8 cellular contexts compared by ENCODE assay signal in the genomic region with DNA sequence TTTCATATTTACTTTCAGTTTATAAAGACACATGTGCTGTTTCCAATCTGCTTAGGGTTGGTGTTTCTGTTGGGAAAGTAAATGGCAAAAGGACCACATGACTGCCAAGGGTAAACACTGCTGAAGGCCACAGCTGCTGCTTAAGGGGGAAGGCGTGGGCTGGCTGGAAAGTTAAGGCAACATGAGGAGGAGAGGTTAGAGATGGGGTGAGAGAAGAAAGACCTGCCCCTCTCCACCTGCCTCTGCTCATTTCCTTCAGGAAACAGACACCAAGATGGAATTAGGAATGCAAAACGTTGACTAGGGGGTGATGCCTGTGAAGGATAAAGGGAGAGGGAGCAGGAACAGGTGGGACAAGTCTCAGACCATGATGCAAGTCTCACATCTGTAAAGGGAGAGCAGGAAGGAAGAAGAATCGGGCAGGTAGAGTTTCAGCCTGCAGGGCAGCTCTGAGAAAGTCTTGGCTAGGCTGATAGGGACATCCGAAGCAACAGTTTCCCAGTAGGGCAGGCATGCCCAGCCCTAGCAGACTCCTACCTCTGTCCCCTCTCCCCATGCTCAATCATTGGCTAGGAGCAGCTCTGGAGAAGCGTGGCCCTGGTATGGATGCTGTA.
DNase-seq lines count a peak whose midpoint lies in the region; ATAC-seq, FAIRE-seq and TF ChIP-seq lines count a peak whose summit lies in the region.

No MANE protein-coding gene starts in this region.

- no peaks in the 10 kb centered on the region for H3K9me3 ChIP-seq in SK-N-SH
- H3K9me3 ChIP-seq in K562 (replicated peaks; ENCODE audit: control insufficient read depth, insufficient read depth, low read depth, low read length), result 0 out of 2 replicates have a peak, but pooled peaks cover 1% of the 10 kb centered on the region

- intact Hi-C loops in K562 (cut with micrococcal nuclease), result no loop called here

- no peaks in the 10 kb centered on the region for H3K27me3 ChIP-seq in SK-N-SH (ENCODE audit: insufficient read depth)
- H3K27me3 ChIP-seq in K562 (ENCODE audit: control insufficient read depth in 2 of 2, insufficient read depth in 2 of 2, low read length in 2 of 2), result no peaks in the 10 kb centered on the region

- H3F3A ChIP-seq in SK-N-SH (replicated peaks; ENCODE audit: insufficient read depth), result peaks cover 62% of the 10 kb centered on the region

- H3K4me2 ChIP-seq in SK-N-SH, result peak overlapping the region; percentile 57
- H3K4me2 ChIP-seq in K562 (ENCODE audit: insufficient read depth, low read length), result peak overlapping the region; percentile 12; the same call in 1 of the 2 replicates

- no peak for DNase-seq in SK-N-SH
- DNase-seq in NCI-H2196 (lab: John Stamatoyannopoulos, UW; ENCODE audit: unreplicated experiment), result peak; percentile 59
- no peak for DNase-seq in K562 (ENCODE audit: extremely low read depth in 1 of 4, low spot score in 3 of 4)
- DNase-seq in omental fat pad (ENCODE audit: low spot score), result no peak
- no peak for DNase-seq in G401 (ENCODE audit: low spot score)
- no peak for DNase-seq in glomerular visceral epithelial cell (ENCODE audit: extremely low spot score)

- ATAC-seq in SK-N-SH treated with all-trans-retinoic acid at 6 μM for 48 hours, result no peak
- ATAC-seq in K562, result peak; percentile 54
- peak; percentile 3 for ATAC-seq in omental fat pad (ENCODE audit: low FRiP score)
- ATAC-seq in GM18520 (IDR thresholded peaks at IDR 0.05; ENCODE audit: unreplicated experiment), result no peak

- no peak for FAIRE-seq in K562 (lab: Jason Lieb, UNC)

- in situ Hi-C loops in K562 (cut with MboI), result no loop called here
- in situ Hi-C loops in G401 (cut with HindIII; ENCODE audit: low sequenced_read_pairs), result no loop called here

- BruUV-seq in K562 (replicated peaks; lab: Mats Ljungman, UMichigan), result no TSS peak

- no peak for TF ChIP-seq POLR2A in K562 (conservative IDR thresholded peaks at IDR 0.05)

- H3K79me2 ChIP-seq in SK-N-SH (ENCODE audit: insufficient read depth) (no peaks in the 10 kb centered on the region), K562 (ENCODE audit: control insufficient read depth, insufficient read depth, low read length) (no peaks in the 10 kb centered on the region)

- H3K4me3 ChIP-seq in SK-N-SH (ENCODE audit: low read depth in 2 of 2, low read length in 1 of 2), result no peak overlapping the region
- no peak overlapping the region for H3K4me3 ChIP-seq in K562

- H3K27ac ChIP-seq in SK-N-SH (ENCODE audit: low read depth in 2 of 2, low read length in 1 of 2), result peak overlapping the region; percentile 73 to 96; a peak in 3 of 4 replicates
- H3K27ac ChIP-seq in K562 (ENCODE audit: extremely low read depth, low read depth, low read length), result no peak overlapping the region

- no peak overlapping the region; the same call in 1 of the 2 replicates for H3K9ac ChIP-seq in SK-N-SH
- H3K9ac ChIP-seq in K562 (ENCODE audit: insufficient read depth in 1 of 2, low read depth in 2 of 2, low read length in 2 of 2), result no peak overlapping the region

- TF ChIP-seq CTCF in SK-N-SH (IDR thresholded peaks at IDR 0.05), result no peak
- TF ChIP-seq CTCF in K562 (IDR thresholded peaks at IDR 0.05 in 2 of 3, conservative IDR thresholded peaks at IDR 0.05 in 1 of 3; ENCODE audit: insufficient read depth in 2 of 3, low read depth in 1 of 3, low read length in 3 of 3), result no peak
- TF ChIP-seq CTCF in omental fat pad (IDR thresholded peaks at IDR 0.05), result no peak

- H3K9me2 ChIP-seq in SK-N-SH, result no peaks in the 10 kb centered on the region

- no peak for TF ChIP-seq EP300 in SK-N-SH (IDR thresholded peaks at IDR 0.05; ENCODE audit: borderline replicate concordance in 1 of 2, low read depth in 1 of 2, low read length in 1 of 2)
- no peak for TF ChIP-seq EP300 in K562 (IDR thresholded peaks at IDR 0.05; ENCODE audit: low read length)

- 80% methylated on average over 5 of the region's 5 CpGs for WGBS in SK-N-SH (ENCODE audit: low lambda C conversion rate)
- 57% methylated on average over 4 of the region's 5 CpGs for WGBS in K562 (ENCODE audit: insufficient coverage, low coverage, missing lambda C conversion rate)

- TF ChIP-seq RAD21 in SK-N-SH (IDR thresholded peaks at IDR 0.05; ENCODE audit: low read length) (no peak), K562 (CRISPR knock-in tag; conservative IDR thresholded peaks at IDR 0.05 in 1 of 2, IDR thresholded peaks at IDR 0.05 in 1 of 2) (no peak)

- H3K9me1 ChIP-seq in K562 (ENCODE audit: control insufficient read depth, insufficient read depth, low read length), result no peaks in the 10 kb centered on the region

- no peaks in the 10 kb centered on the region for H3K36me3 ChIP-seq in SK-N-SH (replicated peaks in 1 of 2; ENCODE audit: control insufficient read depth in 1 of 2, insufficient read depth in 2 of 2, low read length in 1 of 2)
- peaks cover under 1% of the 10 kb centered on the region; the same call in 1 of the 3 replicates for H3K36me3 ChIP-seq in K562 (ENCODE audit: control insufficient read depth, insufficient read depth, low read length)

- POLR2A ChIA-PET in SK-N-SH (lab: Yijun Ruan, JAX) (no interaction called here), K562 (lab: Yijun Ruan, JAX) (interaction anchor here (0.7 kb wide), 1 partner anchor 537 kb away, joined by 3 read pairs; no protein-coding TSS in a partner anchor)

- H2AFZ ChIP-seq in SK-N-SH (ENCODE audit: low read depth), result no peak overlapping the region
- peak overlapping the region; percentile 69 for H2AFZ ChIP-seq in K562 (ENCODE audit: low read depth, low read length)

- H3K4me1 ChIP-seq in SK-N-SH (ENCODE audit: control insufficient read depth in 1 of 2, insufficient read depth in 2 of 2, low read depth in 1 of 2, low read length in 1 of 2) (peaks cover 22 to 83% of the 10 kb centered on the region in 2 experiments), K562 (replicated peaks in 1 of 2; ENCODE audit: control insufficient read depth in 2 of 2, insufficient read depth in 2 of 2, low read length in 2 of 2) (peaks cover 0 to 34% of the 10 kb centered on the region in 2 experiments; a peak in 4 of 5 replicates)

- H4K20me1 ChIP-seq in SK-N-SH (ENCODE audit: insufficient read depth) (no peaks in the 10 kb centered on the region), K562 (replicated peaks; ENCODE audit: control insufficient read depth, insufficient read depth, low read length) (no peaks in the 10 kb centered on the region)

- CTCF ChIA-PET in SK-N-SH (lab: Yijun Ruan, JAX) (no interaction called here), K562 (lab: Yijun Ruan, JAX; ENCODE audit: low intra/inter-chr PET ratio) (no interaction called here)

TF ChIP-seq in SK-N-SH, 30 proteins besides CTCF, POLR2A, EP300 and RAD21 (continues in another document):
- TF ChIP-seq, protein P1, sequence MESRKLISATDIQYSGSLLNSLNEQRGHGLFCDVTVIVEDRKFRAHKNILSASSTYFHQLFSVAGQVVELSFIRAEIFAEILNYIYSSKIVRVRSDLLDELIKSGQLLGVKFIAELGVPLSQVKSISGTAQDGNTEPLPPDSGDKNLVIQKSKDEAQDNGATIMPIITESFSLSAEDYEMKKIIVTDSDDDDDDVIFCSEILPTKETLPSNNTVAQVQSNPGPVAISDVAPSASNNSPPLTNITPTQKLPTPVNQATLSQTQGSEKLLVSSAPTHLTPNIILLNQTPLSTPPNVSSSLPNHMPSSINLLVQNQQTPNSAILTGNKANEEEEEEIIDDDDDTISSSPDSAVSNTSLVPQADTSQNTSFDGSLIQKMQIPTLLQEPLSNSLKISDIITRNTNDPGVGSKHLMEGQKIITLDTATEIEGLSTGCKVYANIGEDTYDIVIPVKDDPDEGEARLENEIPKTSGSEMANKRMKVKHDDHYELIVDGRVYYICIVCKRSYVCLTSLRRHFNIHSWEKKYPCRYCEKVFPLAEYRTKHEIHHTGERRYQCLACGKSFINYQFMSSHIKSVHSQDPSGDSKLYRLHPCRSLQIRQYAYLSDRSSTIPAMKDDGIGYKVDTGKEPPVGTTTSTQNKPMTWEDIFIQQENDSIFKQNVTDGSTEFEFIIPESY (IDR thresholded peaks at IDR 0.05; ENCODE audit: borderline replicate concordance, low read depth), result no peak
- TF ChIP-seq FOXM1 (IDR thresholded peaks at IDR 0.05; ENCODE audit: low read depth) (no peak), GABPA (IDR thresholded peaks at IDR 0.05; ENCODE audit: low read depth) (no peak)

TF ChIP-seq in SK-N-SH treated with all-trans-retinoic acid at 6 μM for 48 hours, 23 proteins besides CTCF, POLR2A, EP300 and RAD21 (continues in another document):
- TF ChIP-seq ARNTL (CRISPR knock-in tag; IDR thresholded peaks at IDR 0.05; ENCODE audit: borderline replicate concordance, low read depth) (no peak), BACH2 (CRISPR knock-in tag; IDR thresholded peaks at IDR 0.05; ENCODE audit: borderline replicate concordance) (no peak), ZFP30 (CRISPR knock-in tag; IDR thresholded peaks at IDR 0.05) (no peak)

TF ChIP-seq in K562, 482 proteins besides CTCF, POLR2A, EP300 and RAD21:
- TF ChIP-seq FOXA3 (CRISPR knock-in tag; conservative IDR thresholded peaks at IDR 0.05 in 1 of 2, IDR thresholded peaks at IDR 0.05 in 1 of 2), result peak in 1 of 2 experiments; percentile 65; a peak in 2 of 4 replicates
- TF ChIP-seq FOXK2 (conservative IDR thresholded peaks at IDR 0.05 in 1 of 2, IDR thresholded peaks at IDR 0.05 in 1 of 2; ENCODE audit: low read depth in 2 of 2), result peak in 1 of 2 experiments; percentile 52; a peak in 1 of 4 replicates
- TF ChIP-seq BMI1 (IDR thresholded peaks at IDR 0.05; ENCODE audit: low read length), result no peak
- TF ChIP-seq NR4A1 (CRISPR knock-in tag; IDR thresholded peaks at IDR 0.05), result no peak
- no peak for TF ChIP-seq NR4A1 (tag; IDR thresholded peaks at IDR 0.05)
- TF ChIP-seq, protein P2, sequence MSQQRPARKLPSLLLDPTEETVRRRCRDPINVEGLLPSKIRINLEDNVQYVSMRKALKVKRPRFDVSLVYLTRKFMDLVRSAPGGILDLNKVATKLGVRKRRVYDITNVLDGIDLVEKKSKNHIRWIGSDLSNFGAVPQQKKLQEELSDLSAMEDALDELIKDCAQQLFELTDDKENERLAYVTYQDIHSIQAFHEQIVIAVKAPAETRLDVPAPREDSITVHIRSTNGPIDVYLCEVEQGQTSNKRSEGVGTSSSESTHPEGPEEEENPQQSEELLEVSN (IDR thresholded peaks at IDR 0.05; ENCODE audit: borderline replicate concordance in 1 of 2, extremely low read depth in 1 of 2, insufficient read depth in 1 of 2, insufficient read length in 1 of 2, low read depth in 1 of 2, low read length in 1 of 2, poor library complexity in 1 of 2, severe bottlenecking in 1 of 2), result no peak
- TF ChIP-seq, protein P3, sequence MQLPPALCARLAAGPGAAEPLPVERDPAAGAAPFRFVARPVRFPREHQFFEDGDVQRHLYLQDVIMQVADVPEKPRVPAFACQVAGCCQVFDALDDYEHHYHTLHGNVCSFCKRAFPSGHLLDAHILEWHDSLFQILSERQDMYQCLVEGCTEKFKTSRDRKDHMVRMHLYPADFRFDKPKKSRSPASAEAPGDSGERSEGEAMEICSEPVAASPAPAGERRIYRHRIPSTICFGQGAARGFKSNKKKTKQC (CRISPR knock-in tag; IDR thresholded peaks at IDR 0.05), result no peak
TF ChIP-seq in K562: peak in this region for 2.

Comparison
In these comparisons a context has a peak if more than half of its experiments do, and no peak if none do; other contexts are left out.
1. ATAC-seq: peak in K562 (single experiment) and omental fat pad (single experiment); none in SK-N-SH treated with all-trans-retinoic acid at 6 μM for 48 hours (single experiment) and GM18520 (single experiment).